ENCODE assay signal across 9 cellular contexts in genomic region chr12:95820096-95820703, GRCh38. TPM values are rescaled to one million over a fixed set of nuclear protein-coding genes. Genes with fewer than 3 reads are reported as not detected.
DNase-seq lines count a peak whose midpoint lies in the region; ATAC-seq and TF ChIP-seq lines count a peak whose summit lies in the region.
"Had no signal": no experiment of that assay in that cellular context is flagged by ENCODE, and none has a peak within 500 bp of the region (broad histone marks: within the 10 kb centered on the region; RNA-seq: fewer than 3 reads in every experiment).

No MANE protein-coding gene starts in this region.

- H3K27ac Mint-ChIP-seq in activated naive CD4-positive, alpha-beta T cell treated with anti-CD3 and anti-CD28 coated beads for 36 hours = no peak overlapping the region
- no peak overlapping the region for H3K27ac Mint-ChIP-seq in nephron progenitor cell

- peak; percentile 23 for TF ChIP-seq CTCF in nephron progenitor cell (IDR thresholded peaks at IDR 0.05)

- no peaks in the 10 kb centered on the region for H3K4me1 Mint-ChIP-seq in activated naive CD4-positive, alpha-beta T cell treated with anti-CD3 and anti-CD28 coated beads for 36 hours (ENCODE audit: low read depth)
- H3K4me1 Mint-ChIP-seq in nephron progenitor cell = no peaks in the 10 kb centered on the region

- no peak overlapping the region for H3K4me3 Mint-ChIP-seq in activated naive CD4-positive, alpha-beta T cell treated with anti-CD3 and anti-CD28 coated beads for 36 hours
- H3K4me3 Mint-ChIP-seq in nephron progenitor cell = no peak overlapping the region

- no peaks in the 10 kb centered on the region for H3K36me3 Mint-ChIP-seq in activated naive CD4-positive, alpha-beta T cell treated with anti-CD3 and anti-CD28 coated beads for 36 hours (ENCODE audit: low read depth)
- H3K36me3 Mint-ChIP-seq in nephron progenitor cell (ENCODE audit: low read depth) = no peaks in the 10 kb centered on the region

- CTCF ChIA-PET in activated naive CD4-positive, alpha-beta T cell treated with anti-CD3 and anti-CD28 coated beads for 36 hours (lab: Charles Lee) = no interaction called here

- no peaks in the 10 kb centered on the region for H3K9me3 Mint-ChIP-seq in activated naive CD4-positive, alpha-beta T cell treated with anti-CD3 and anti-CD28 coated beads for 36 hours
- H3K9me3 Mint-ChIP-seq in nephron progenitor cell = no peaks in the 10 kb centered on the region

- no peak for ATAC-seq in HG03354 (IDR thresholded peaks at IDR 0.05; ENCODE audit: poor library complexity, severe bottlenecking, unreplicated experiment)
- ATAC-seq in GM18858 (IDR thresholded peaks at IDR 0.05; ENCODE audit: unreplicated experiment) = no peak
- ATAC-seq in GM18511 (IDR thresholded peaks at IDR 0.05; ENCODE audit: unreplicated experiment) = no peak

- peaks cover 14% of the 10 kb centered on the region for H3K27me3 Mint-ChIP-seq in activated naive CD4-positive, alpha-beta T cell treated with anti-CD3 and anti-CD28 coated beads for 36 hours (ENCODE audit: low read depth)
- peaks cover 8% of the 10 kb centered on the region for H3K27me3 Mint-ChIP-seq in nephron progenitor cell (ENCODE audit: low read depth, poor library complexity)

- intact Hi-C loops in activated naive CD4-positive, alpha-beta T cell treated with anti-CD3 and anti-CD28 coated beads for 36 hours (cut with micrococcal nuclease) = loop anchor here (1.0 kb wide), 1 partner anchor 178 kb away; no protein-coding TSS in a partner anchor

- peak; percentile 28 for DNase-seq in activated naive CD4-positive, alpha-beta T cell treated with anti-CD3 and anti-CD28 coated beads for 36 hours
- DNase-seq in activated naive CD4-positive, alpha-beta T cell treated with anti-CD3 and anti-CD28 coated beads, Interleukin-2, amount 50 U/mL, for 16 hours = no peak
- DNase-seq in NCI-H460 (ENCODE audit: extremely low read depth, low read depth) = peak; percentile 73
- DNase-seq in dedifferentiated amniotic fluid mesenchymal stem cell (ENCODE audit: extremely low spot score) = peak; percentile 46
- DNase-seq in nephron progenitor cell = no peak

RNA-seq across cellular contexts. Expression of gene NTN4, which starts 29.6 kb away (rescaled TPM):
- total RNA-seq in activated naive CD4-positive, alpha-beta T cell treated with anti-CD3 and anti-CD28 coated beads for 36 hours = not detected
- 68.1 and 86.7 TPM in 2 replicates for total RNA-seq in NCI-H460 (2014; rRNA removed; shearing (Covaris generic))
- polyA plus RNA-seq in NCI-H460 (2014; cell fraction: nucleus; rRNA removed) = 24.9 and 31.2 TPM in 2 replicates
- total RNA-seq: activated CD8-positive, alpha-beta memory T cell treated with anti-CD3 and anti-CD28 coated beads for 36 hours had no signal

RNA-seq across cellular contexts. Expression of gene SNRPF, which starts 38.6 kb away (rescaled TPM):
- 10 to 100 TPM; 57.4 to 59.9 TPM for total RNA-seq in activated naive CD4-positive, alpha-beta T cell treated with anti-CD3 and anti-CD28 coated beads for 36 hours
- 40.0 and 46.0 TPM in 2 replicates for total RNA-seq in NCI-H460 (2014; rRNA removed; shearing (Covaris generic))
- polyA plus RNA-seq in NCI-H460 (2014; cell fraction: nucleus; rRNA removed) = 22.9 and 23.1 TPM in 2 replicates

Comparison
In these comparisons a context has a peak if more than half of its experiments do, and no peak if none do; other contexts are left out.
1. DNase-seq: peak in activated naive CD4-positive, alpha-beta T cell treated with anti-CD3 and anti-CD28 coated beads for 36 hours (single experiment), NCI-H460 (single experiment) and dedifferentiated amniotic fluid mesenchymal stem cell (single experiment); none in activated naive CD4-positive, alpha-beta T cell treated with anti-CD3 and anti-CD28 coated beads, Interleukin-2, amount 50 U/mL, for 16 hours (single experiment) and nephron progenitor cell (single experiment).
2. RNA of gene NTN4, which starts 29.6 kb away (total RNA-seq): 68.1 to 86.7 TPM in NCI-H460; not detected in activated naive CD4-positive, alpha-beta T cell treated with anti-CD3 and anti-CD28 coated beads for 36 hours; every median in the first group is over 10 times any median in the second.